In genomic region chr5:132363431-132364112, GRCh38 we compare ENCODE assay signal across 1 cellular context.
TF ChIP-seq lines count a peak whose summit lies in the region.

No MANE protein-coding gene starts in this region.

TF ChIP-seq in HEK293, 187 proteins besides CTCF, POLR2A, EP300 and RAD21 (continued from another document and continues in another):
- TF ChIP-seq HOXD13 (CRISPR knock-in tag; IDR thresholded peaks at IDR 0.05; ENCODE audit: borderline replicate concordance) (no peak), ZNF48 (tag by site-specific recombination; IDR thresholded peaks at IDR 0.05) (no peak), SP3 (tag by site-specific recombination; IDR thresholded peaks at IDR 0.05) (no peak; the same call in 1 of the 2 replicates), ZNF600 (tag by site-specific recombination; IDR thresholded peaks at IDR 0.05) (peak; percentile 90), HOXC10 (CRISPR knock-in tag; IDR thresholded peaks at IDR 0.05) (no peak), PBX3 (CRISPR knock-in tag; IDR thresholded peaks at IDR 0.05) (no peak), YY1 (tag by site-specific recombination; IDR thresholded peaks at IDR 0.05) (no peak), ZNF214 (tag by site-specific recombination; IDR thresholded peaks at IDR 0.05; ENCODE audit: borderline replicate concordance) (no peak), KLF9 (tag by site-specific recombination; IDR thresholded peaks at IDR 0.05; ENCODE audit: low read depth) (no peak), ZFP69B (tag by site-specific recombination; IDR thresholded peaks at IDR 0.05) (0 out of 2 replicates have a peak, but pooled peaks have one; percentile 28), ZNF777 (tag by site-specific recombination; IDR thresholded peaks at IDR 0.05; ENCODE audit: borderline replicate concordance) (no peak), ZBTB17 (tag by site-specific recombination; IDR thresholded peaks at IDR 0.05) (peak; percentile 80), ZNF274 (IDR thresholded peaks at IDR 0.05; ENCODE audit: low read length) (no peak), ZNF274 (tag by site-specific recombination; IDR thresholded peaks at IDR 0.05; ENCODE audit: borderline replicate concordance) (no peak), ZSCAN23 (tag by site-specific recombination; IDR thresholded peaks at IDR 0.05) (no peak), ZSCAN4 (tag by site-specific recombination; IDR thresholded peaks at IDR 0.05) (no peak), TRIM28 (IDR thresholded peaks at IDR 0.05; ENCODE audit: borderline replicate concordance, low read length) (no peak), SCRT2 (tag by site-specific recombination; IDR thresholded peaks at IDR 0.05) (no peak), MYNN (tag by site-specific recombination; IDR thresholded peaks at IDR 0.05; ENCODE audit: borderline replicate concordance) (no peak), ZSCAN30 (tag by site-specific recombination; IDR thresholded peaks at IDR 0.05) (no peak), ZNF10 (tag by site-specific recombination; IDR thresholded peaks at IDR 0.05) (peak; percentile 33; the same call in 1 of the 2 replicates), ZNF639 (tag by site-specific recombination; IDR thresholded peaks at IDR 0.05) (0 out of 2 replicates have a peak, but pooled peaks have one; percentile 58), BCL6B (tag by site-specific recombination; IDR thresholded peaks at IDR 0.05) (no peak), EGR2 (tag by site-specific recombination; IDR thresholded peaks at IDR 0.05; ENCODE audit: low read depth) (no peak), ZNF580 (tag by site-specific recombination; IDR thresholded peaks at IDR 0.05) (peak; percentile 75; the same call in 1 of the 2 replicates), ZNF610 (tag by site-specific recombination; IDR thresholded peaks at IDR 0.05; ENCODE audit: borderline replicate concordance) (no peak), ZNF555 (tag by site-specific recombination; conservative IDR thresholded peaks at IDR 0.05) (no peak), ZNF433 (tag by site-specific recombination; IDR thresholded peaks at IDR 0.05; ENCODE audit: low read depth) (no peak), ZNF658 (tag by site-specific recombination; IDR thresholded peaks at IDR 0.05) (no peak), ZNF404 (tag by site-specific recombination; IDR thresholded peaks at IDR 0.05) (no peak), ZNF292 (tag by site-specific recombination; IDR thresholded peaks at IDR 0.05; ENCODE audit: borderline replicate concordance, low read depth) (no peak), ZNF416 (tag by site-specific recombination; IDR thresholded peaks at IDR 0.05) (no peak), ZNF596 (tag by site-specific recombination; IDR thresholded peaks at IDR 0.05) (no peak), GLI4 (tag by site-specific recombination; IDR thresholded peaks at IDR 0.05) (no peak), ZNF112 (tag by site-specific recombination; IDR thresholded peaks at IDR 0.05) (no peak), ZNF76 (tag by site-specific recombination; IDR thresholded peaks at IDR 0.05; ENCODE audit: borderline replicate concordance, low read depth) (no peak), ZNF311 (tag by site-specific recombination; IDR thresholded peaks at IDR 0.05; ENCODE audit: borderline replicate concordance) (no peak), ZIC2 (tag by site-specific recombination; IDR thresholded peaks at IDR 0.05) (no peak), TCF7L2 (IDR thresholded peaks at IDR 0.05; ENCODE audit: borderline replicate concordance, low read depth, low read length) (no peak), ZNF354C (tag by site-specific recombination; IDR thresholded peaks at IDR 0.05; ENCODE audit: borderline replicate concordance, low read depth) (no peak), ZNF175 (tag by site-specific recombination; IDR thresholded peaks at IDR 0.05) (no peak), ZFP37 (tag by site-specific recombination; IDR thresholded peaks at IDR 0.05) (no peak), ZNF560 (tag by site-specific recombination; IDR thresholded peaks at IDR 0.05; ENCODE audit: borderline replicate concordance) (no peak), ZNF544 (tag by site-specific recombination; IDR thresholded peaks at IDR 0.05) (no peak), OSR2 (tag by site-specific recombination; IDR thresholded peaks at IDR 0.05) (no peak), ZBTB1 (tag by site-specific recombination; IDR thresholded peaks at IDR 0.05) (no peak), ZNF670 (tag by site-specific recombination; IDR thresholded peaks at IDR 0.05; ENCODE audit: low read depth) (no peak), ZFP41 (tag by site-specific recombination; IDR thresholded peaks at IDR 0.05; ENCODE audit: borderline replicate concordance) (no peak), PRDM2 (tag by site-specific recombination; IDR thresholded peaks at IDR 0.05; ENCODE audit: borderline replicate concordance) (no peak), GLI2 (tag by site-specific recombination; IDR thresholded peaks at IDR 0.05; ENCODE audit: borderline replicate concordance, low read depth) (no peak), REST (tag by site-specific recombination; IDR thresholded peaks at IDR 0.05) (no peak), GLIS2 (tag by site-specific recombination; IDR thresholded peaks at IDR 0.05) (no peak)
